ENCODE assay signal across 8 cellular contexts in genomic region chr21:39350094-39351006, GRCh38. TPM values are rescaled to one million over a fixed set of nuclear protein-coding genes. Genes with fewer than 3 reads are reported as not detected.
DNase-seq lines count a peak whose midpoint lies in the region; ATAC-seq and TF ChIP-seq lines count a peak whose summit lies in the region.

No MANE protein-coding gene starts in this region.

- WGBS in right lobe of liver (ENCODE audit: insufficient coverage, low coverage, low lambda C conversion rate, missing lambda C conversion rate): 48% methylated on average over 11 of the region's 19 CpGs
- 59 to 65% methylated on average over 11 to 19 of the region's 19 CpGs for WGBS in transverse colon (ENCODE audit: low coverage in 1 of 2), 2 donors

- H3K27me3 ChIP-seq in right lobe of liver (no peaks in the 10 kb centered on the region), transverse colon (no peaks in the 10 kb centered on the region)

- no peak for DNase-seq in activated naive CD4-positive, alpha-beta T cell (lab: John Stamatoyannopoulos, UW)
- DNase-seq in astrocyte of the cerebellum (ENCODE audit: low read depth) (no peak), right lobe of liver (no peak), transverse colon (no peak), NCI-H1417 (lab: John Stamatoyannopoulos, UW) (no peak), COLO829 (ENCODE audit: low spot score) (no peak)

- peak overlapping the region; percentile 97 for H3K4me3 Mint-ChIP-seq in activated naive CD4-positive, alpha-beta T cell treated with anti-CD3 and anti-CD28 coated beads, Interleukin-2, amount 50 U/mL, for 24 hours

- H3K9me3 Mint-ChIP-seq in activated naive CD4-positive, alpha-beta T cell treated with anti-CD3 and anti-CD28 coated beads, Interleukin-2, amount 50 U/mL, for 24 hours: no peaks in the 10 kb centered on the region

- H3K9me3 ChIP-seq in right lobe of liver: no peaks in the 10 kb centered on the region
- no peaks in the 10 kb centered on the region for H3K9me3 ChIP-seq in transverse colon

- peaks cover 0 to 8% (median 3%) of the 10 kb centered on the region in 4 donors for H3K4me1 ChIP-seq in right lobe of liver
- H3K4me1 ChIP-seq in transverse colon: peaks cover 12 to 33% (median 25%) of the 10 kb centered on the region in 4 donors

- H3K4me1 Mint-ChIP-seq in activated naive CD4-positive, alpha-beta T cell treated with anti-CD3 and anti-CD28 coated beads, Interleukin-2, amount 50 U/mL, for 24 hours: peaks cover 32% of the 10 kb centered on the region

- TF ChIP-seq CTCF in astrocyte of the cerebellum (IDR thresholded peaks at IDR 0.05; ENCODE audit: low read depth, low read length, missing control alignments) (no peak), right lobe of liver (IDR thresholded peaks at IDR 0.05) (no peak), transverse colon (IDR thresholded peaks at IDR 0.05) (peak in 2 of 5 experiments; percentile 11 to 33)

- ATAC-seq in right lobe of liver (no peak), HG03342 (IDR thresholded peaks at IDR 0.05; ENCODE audit: unreplicated experiment) (no peak)

- in situ Hi-C loops in astrocyte of the cerebellum (cut with HindIII; ENCODE audit: low sequenced_read_pairs): no loop called here
- in situ Hi-C loops in transverse colon (cut with MboI; ENCODE audit: low pct_ligation_motif_present in 1 of 4, low pct_unique_long_range_greater_than_20kb in 1 of 4, low sequenced_read_pairs in 3 of 4): no loop called here

- H3K27ac ChIP-seq in right lobe of liver (peak overlapping the region; percentile 65 to 91 (median 84)), transverse colon (peak overlapping the region; percentile 94 to 98 (median 96))

- peak overlapping the region; percentile 98 for H3K27ac Mint-ChIP-seq in activated naive CD4-positive, alpha-beta T cell treated with anti-CD3 and anti-CD28 coated beads, Interleukin-2, amount 50 U/mL, for 24 hours

- H3K4me3 ChIP-seq in astrocyte of the cerebellum (ENCODE audit: low read depth, low read length) (peak overlapping the region; percentile 54), right lobe of liver (peak overlapping the region; percentile 67 to 82 (median 70)), transverse colon (peak overlapping the region; percentile 46 to 87 (median 66))

- no peak for TF ChIP-seq POLR2A in right lobe of liver (IDR thresholded peaks at IDR 0.05)
- no peak for TF ChIP-seq POLR2A in transverse colon (IDR thresholded peaks at IDR 0.05)

- peaks cover 18% of the 10 kb centered on the region for H3K36me3 Mint-ChIP-seq in activated naive CD4-positive, alpha-beta T cell treated with anti-CD3 and anti-CD28 coated beads, Interleukin-2, amount 50 U/mL, for 24 hours

- TF ChIP-seq EP300 in transverse colon (IDR thresholded peaks at IDR 0.05; ENCODE audit: low read depth): no peak

- intact Hi-C loops in right lobe of liver (cut with DNase I) (no loop called here), transverse colon (cut with DNase I; ENCODE audit: low total_unique reads) (no loop called here)

- H3K27me3 Mint-ChIP-seq in activated naive CD4-positive, alpha-beta T cell treated with anti-CD3 and anti-CD28 coated beads, Interleukin-2, amount 50 U/mL, for 24 hours: no peaks in the 10 kb centered on the region

- H3K36me3 ChIP-seq in right lobe of liver (peaks cover 0 to 6% (median under 1%) of the 10 kb centered on the region in 4 donors), transverse colon (no peaks in the 10 kb centered on the region)

RNA-seq across cellular contexts. Expression of gene HMGN1, which starts 1.5 kb away (rescaled TPM):
- 10 to 100 TPM; 34.6 to 71.6 (median 63.9) TPM for total RNA-seq in right lobe of liver
- 100 to 1,000 TPM in 2 of 4 donors, 10 to 100 TPM in 2; 51.1 to 277 (median 99.7) TPM for total RNA-seq in transverse colon

RNA-seq across cellular contexts. Expression of gene BRWD1, which starts 36.9 kb away (rescaled TPM):
- 10 to 100 TPM; 18.6 to 26.7 (median 21.9) TPM for total RNA-seq in right lobe of liver
- 100 to 1,000 TPM in 2 of 4 donors, 10 to 100 TPM in 2; 63.8 to 281 (median 103) TPM for total RNA-seq in transverse colon
